Comparison of ENCODE assay signal across 8 cellular contexts in genomic region chr13:97257228-97257755, GRCh38. TPM values are rescaled to one million over a fixed set of nuclear protein-coding genes. Genes with fewer than 3 reads are reported as not detected.
DNase-seq lines count a peak whose midpoint lies in the region; ATAC-seq and TF ChIP-seq lines count a peak whose summit lies in the region.
"Had no signal": no experiment of that assay in that cellular context is flagged by ENCODE, and none has a peak within 500 bp of the region (broad histone marks: within the 10 kb centered on the region; RNA-seq: fewer than 3 reads in every experiment).

No MANE protein-coding gene starts in this region.

- peaks cover 19% of the 10 kb centered on the region for H3K27me3 Mint-ChIP-seq in WTC11 (ENCODE audit: low read depth)

- H3K27ac Mint-ChIP-seq in WTC11, result no peak overlapping the region
- peak overlapping the region; percentile 98 for H3K27ac Mint-ChIP-seq in stimulated activated effector memory CD8-positive, alpha-beta T cell treated with anti-CD3 and anti-CD28 coated beads, Interleukin-12 subunit alpha, Interleukin-12 subunit beta, amount 100 ng/mL, for 72 hours

- CTCF ChIA-PET in HCT116 (lab: Charles Lee) (interaction anchor here (1.0 to 1.4 kb wide), 3 partner anchors 69 to 147 kb away, joined by 3 to 4 read pairs (median 3); no protein-coding TSS in a partner anchor), WTC11 (lab: Charles Lee) (interaction anchor here (0.5 to 4.0 kb wide), 4 partner anchors 10 to 241 kb away, joined by 3 to 26 read pairs (median 8); partner anchors contain the start of gene MBNL2)

- peaks cover 90 to 97% of the 10 kb centered on the region in 2 experiments for H3K4me1 ChIP-seq in HCT116 (ENCODE audit: control insufficient read depth in 1 of 2, insufficient read depth in 2 of 2, low read length in 2 of 2)
- peaks cover 32 to 92% (median 65%) of the 10 kb centered on the region in 3 donors for H3K4me1 ChIP-seq in gastroesophageal sphincter

- POLR2A ChIA-PET in HCT116 (lab: Charles Lee), result interaction anchor here (1.1 to 4.8 kb wide), 6 partner anchors 15 to 147 kb away, joined by 3 to 31 read pairs (median 6); partner anchors contain the start of gene MBNL2
- POLR2A ChIA-PET in WTC11 (lab: Charles Lee), result interaction anchor here (0.7 kb wide), 1 partner anchor 1169 kb away, joined by 4 read pairs; no protein-coding TSS in a partner anchor

- H3K9me3 Mint-ChIP-seq in WTC11, result no peaks in the 10 kb centered on the region
- no peaks in the 10 kb centered on the region for H3K9me3 Mint-ChIP-seq in stimulated activated effector memory CD8-positive, alpha-beta T cell treated with anti-CD3 and anti-CD28 coated beads, Interleukin-12 subunit alpha, Interleukin-12 subunit beta, amount 100 ng/mL, for 72 hours

- H3K36me3 ChIP-seq in HCT116 (ENCODE audit: control insufficient read depth in 1 of 2, insufficient read depth in 2 of 2, low read length in 2 of 2) (no peaks in the 10 kb centered on the region), gastroesophageal sphincter (no peaks in the 10 kb centered on the region)

- peak overlapping the region; percentile 71 for H3K4me2 ChIP-seq in HCT116 (ENCODE audit: low read length)

- TF ChIP-seq POLR2A in HCT116 (IDR thresholded peaks at IDR 0.05; ENCODE audit: borderline replicate concordance, extremely low read depth, insufficient read depth, insufficient read length), result no peak
- no peak for TF ChIP-seq POLR2A in gastroesophageal sphincter (IDR thresholded peaks at IDR 0.05)

- H3K36me3 Mint-ChIP-seq in WTC11, result no peaks in the 10 kb centered on the region
- H3K36me3 Mint-ChIP-seq in stimulated activated effector memory CD8-positive, alpha-beta T cell treated with anti-CD3 and anti-CD28 coated beads, Interleukin-12 subunit alpha, Interleukin-12 subunit beta, amount 100 ng/mL, for 72 hours, result peaks cover 21% of the 10 kb centered on the region

- peak; percentile 2; the same call in 1 of the 2 replicates for ATAC-seq in HCT116
- peak; percentile 17 for ATAC-seq in WTC11
- no peak for ATAC-seq in gastroesophageal sphincter
- ATAC-seq in stimulated activated effector memory CD8-positive, alpha-beta T cell treated with anti-CD3 and anti-CD28 coated beads, Interleukin-12 subunit alpha, Interleukin-12 subunit beta, amount 100 ng/mL, for 72 hours, result no peak

- peak overlapping the region in 1 of 2 experiments; percentile 39; a peak in 2 of 4 replicates for H3K4me3 ChIP-seq in HCT116 (replicated peaks in 1 of 2; ENCODE audit: low read depth in 1 of 2, low read length in 2 of 2)
- no peak overlapping the region for H3K4me3 ChIP-seq in gastroesophageal sphincter

- no peak for TF ChIP-seq RAD21 in HCT116 (IDR thresholded peaks at IDR 0.05; ENCODE audit: low read depth)

- DNase-seq in HCT116 (ENCODE audit: low read depth, low spot score) (no peak), WTC11 (ENCODE audit: low spot score) (no peak), cerebellar nuclear complex (lab: John Stamatoyannopoulos, UW) (no peak), activated gamma-delta T cell (lab: John Stamatoyannopoulos, UW) (no peak), KBM-7 (no peak)
- DNase-seq in stimulated activated effector memory CD8-positive, alpha-beta T cell treated with anti-CD3 and anti-CD28 coated beads, Interleukin-12 subunit alpha, Interleukin-12 subunit beta, amount 100 ng/mL, for 72 hours (ENCODE audit: low spot score in 2 of 2), result no peak
- DNase-seq: RPMI8226 had no signal

- no peaks in the 10 kb centered on the region for H4K20me1 ChIP-seq in HCT116 (ENCODE audit: insufficient read depth)

- intact Hi-C loops in HCT116 (cut with micrococcal nuclease), result loop anchor here (2.0 to 5.0 kb wide), 2 partner anchors 18 to 115 kb away; no protein-coding TSS in a partner anchor

- TF ChIP-seq EP300 in gastroesophageal sphincter (IDR thresholded peaks at IDR 0.05), result no peak

- no peak overlapping the region for H3K4me3 Mint-ChIP-seq in WTC11
- peak overlapping the region; percentile 66 for H3K4me3 Mint-ChIP-seq in stimulated activated effector memory CD8-positive, alpha-beta T cell treated with anti-CD3 and anti-CD28 coated beads, Interleukin-12 subunit alpha, Interleukin-12 subunit beta, amount 100 ng/mL, for 72 hours

- RAD21 ChIA-PET in HCT116 (lab: Charles Lee; ENCODE audit: low non-redundant PET in 1 of 2, low total read pairs in 2 of 2, uncharacterized antibody in 2 of 2, unreplicated experiment in 2 of 2), result no interaction called here

- H3K9me3 ChIP-seq in HCT116 (ENCODE audit: control insufficient read depth in 1 of 2, insufficient read depth in 1 of 2, low read depth in 1 of 2, low read length in 2 of 2), result no peaks in the 10 kb centered on the region
- no peaks in the 10 kb centered on the region for H3K9me3 ChIP-seq in gastroesophageal sphincter

- TF ChIP-seq CTCF in HCT116 (IDR thresholded peaks at IDR 0.05 in 2 of 3, conservative IDR thresholded peaks at IDR 0.05 in 1 of 3; ENCODE audit: borderline replicate concordance in 1 of 3, insufficient read depth in 1 of 3, low read depth in 2 of 3, low read length in 2 of 3) (no peak), WTC11 (IDR thresholded peaks at IDR 0.05) (no peak), gastroesophageal sphincter (IDR thresholded peaks at IDR 0.05) (no peak)

- peaks cover 67% of the 10 kb centered on the region for H3K79me2 ChIP-seq in HCT116 (ENCODE audit: insufficient read depth, low read length)

- H3K4me1 Mint-ChIP-seq in WTC11, result peaks cover 30% of the 10 kb centered on the region
- H3K4me1 Mint-ChIP-seq in stimulated activated effector memory CD8-positive, alpha-beta T cell treated with anti-CD3 and anti-CD28 coated beads, Interleukin-12 subunit alpha, Interleukin-12 subunit beta, amount 100 ng/mL, for 72 hours, result peaks cover 74% of the 10 kb centered on the region

- H3K27me3 ChIP-seq in HCT116 (ENCODE audit: insufficient read depth, low read length) (no peaks in the 10 kb centered on the region), gastroesophageal sphincter (no peaks in the 10 kb centered on the region)

- 70 to 80% methylated on average over 4 to 6 of the region's 6 CpGs for WGBS in gastroesophageal sphincter (ENCODE audit: low coverage in 1 of 2), 2 donors

- in situ Hi-C loops in KBM-7 (cut with MboI; ENCODE audit: low pct_unique_long_range_greater_than_20kb, low sequenced_read_pairs), result no loop called here

- TSS peak; percentile 15 for BruUV-seq in HCT116 (replicated peaks; lab: Mats Ljungman, UMichigan)

- peak overlapping the region; percentile 69 for H3K9ac ChIP-seq in HCT116 (ENCODE audit: low read length)

- H3K9me2 ChIP-seq in HCT116 (ENCODE audit: insufficient read depth), result no peaks in the 10 kb centered on the region

- H2AFZ ChIP-seq in HCT116 (ENCODE audit: low read depth, low read length, poor library complexity, severe bottlenecking), result no peak overlapping the region

- H3K27ac ChIP-seq in HCT116 (ENCODE audit: low read depth, low read length) (peak overlapping the region; percentile 100), gastroesophageal sphincter (peak overlapping the region; percentile 6 to 80 (median 71))

TF ChIP-seq in HCT116, 20 proteins besides CTCF, POLR2A, EP300 and RAD21 (continues in another document):
- TF ChIP-seq FOSL1 (IDR thresholded peaks at IDR 0.05; ENCODE audit: low read depth) (no peak), CEBPB (IDR thresholded peaks at IDR 0.05; ENCODE audit: low read depth) (no peak), ZBTB33 (IDR thresholded peaks at IDR 0.05; ENCODE audit: extremely low read depth, insufficient replicate concordance, low read length) (no peak), SIN3A (IDR thresholded peaks at IDR 0.05; ENCODE audit: low read depth) (no peak), MAX (IDR thresholded peaks at IDR 0.05) (no peak)

TF ChIP-seq in WTC11, 78 proteins besides CTCF, POLR2A, EP300 and RAD21:
- no peak for TF ChIP-seq ZNF423 (CRISPR knock-in tag; IDR thresholded peaks at IDR 0.05)
- TF ChIP-seq OVOL2 (CRISPR knock-in tag; IDR thresholded peaks at IDR 0.05; ENCODE audit: borderline replicate concordance), result no peak
- TF ChIP-seq GTF2I (CRISPR knock-in tag; conservative IDR thresholded peaks at IDR 0.05), result no peak
- no peak for TF ChIP-seq ETV6 (CRISPR knock-in tag; IDR thresholded peaks at IDR 0.05)
- TF ChIP-seq RORB (CRISPR knock-in tag; IDR thresholded peaks at IDR 0.05), result no peak
- TF ChIP-seq ATF6 (CRISPR knock-in tag; IDR thresholded peaks at IDR 0.05), result no peak
- no peak for TF ChIP-seq ZSCAN18 (CRISPR knock-in tag; IDR thresholded peaks at IDR 0.05)
- TF ChIP-seq SMAD3 (CRISPR knock-in tag; IDR thresholded peaks at IDR 0.05; ENCODE audit: borderline replicate concordance), result no peak

RNA-seq across cellular contexts. Expression of gene MBNL2, which starts 35.2 kb away (rescaled TPM):
- 73.9 TPM for total RNA-seq in HCT116 (2021; ENCODE audit: unreplicated experiment)
- polyA plus RNA-seq in HCT116 (2012), result 40.8 and 43.6 TPM in 2 replicates
- total RNA-seq in WTC11 (2021), result 0.85 to 1.9 TPM (median 1.7 TPM) in 3 replicates
- 100 to 1,000 TPM; 113 to 129 (median 118) TPM for total RNA-seq in gastroesophageal sphincter

Comparison
In these comparisons a context has a peak if more than half of its experiments do, and no peak if none do; other contexts are left out.
1. ATAC-seq: peak in HCT116 (single experiment) and WTC11 (single experiment); none in gastroesophageal sphincter (single experiment) and stimulated activated effector memory CD8-positive, alpha-beta T cell treated with anti-CD3 and anti-CD28 coated beads, Interleukin-12 subunit alpha, Interleukin-12 subunit beta, amount 100 ng/mL, for 72 hours (single experiment).
2. RNA of gene MBNL2, which starts 35.2 kb away (total RNA-seq): 113 to 129 TPM in gastroesophageal sphincter and 73.9 TPM in HCT116 (single experiment); 0.85 to 1.9 TPM in WTC11; every median in the first group is over 10 times any median in the second.